8 cellular contexts compared by ENCODE assay signal in the genomic region with DNA sequence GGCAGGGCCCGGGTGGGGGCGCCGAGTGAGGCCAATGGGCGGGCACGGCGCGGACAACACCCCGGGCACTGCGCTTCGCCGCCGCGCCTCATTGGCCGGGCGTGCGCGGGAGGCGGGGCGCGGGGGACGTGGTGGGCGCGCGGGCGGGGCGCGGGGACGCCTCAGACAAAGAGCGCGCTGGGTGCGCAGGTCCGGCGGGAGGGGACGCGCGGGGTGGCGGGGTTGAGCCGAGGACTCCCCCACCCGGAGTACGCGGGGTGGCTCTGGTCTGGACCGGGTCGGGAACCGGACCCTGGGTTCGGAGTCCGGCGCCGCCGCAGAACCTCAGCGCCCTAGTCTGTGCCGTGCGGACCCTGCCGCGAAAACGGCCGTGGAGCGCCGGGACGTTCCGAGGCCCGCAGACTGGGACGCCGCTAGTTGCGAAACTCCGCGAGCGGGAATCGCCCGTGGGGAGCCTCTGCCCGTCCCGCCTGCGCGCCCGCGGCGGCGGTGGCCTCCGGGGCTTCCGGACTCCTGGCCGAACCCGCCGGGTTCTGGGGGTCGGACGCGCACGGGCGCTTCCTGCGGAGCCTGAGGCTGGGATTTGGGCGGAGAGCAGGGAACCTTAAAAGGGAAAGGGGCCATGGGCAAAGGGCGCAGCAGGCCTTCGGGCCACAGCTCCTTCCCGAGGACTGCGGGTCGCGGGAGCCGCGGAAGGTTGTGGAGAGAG. TPM values are rescaled to one million over a fixed set of nuclear protein-coding genes. Genes with fewer than 3 reads are reported as not detected.
DNase-seq lines count a peak whose midpoint lies in the region; ATAC-seq and TF ChIP-seq lines count a peak whose summit lies in the region.

No MANE protein-coding gene starts in this region.

- H3K79me2 ChIP-seq in OCI-LY3 (ENCODE audit: low read length) = no peaks in the 10 kb centered on the region

- H3K4me1 Mint-ChIP-seq in activated T-cell treated with anti-CD3 and anti-CD28 coated beads, Interleukin-2, amount 50 U/mL, for 24 hours (ENCODE audit: low read depth) = peaks cover 25% of the 10 kb centered on the region

- H3K27ac Mint-ChIP-seq in activated T-cell treated with anti-CD3 and anti-CD28 coated beads, Interleukin-2, amount 50 U/mL, for 24 hours = peak overlapping the region; percentile 44

- H3K27ac ChIP-seq in HUES6 (ENCODE audit: low read depth, low read length) = peak overlapping the region; percentile 82; the same call in 1 of the 2 replicates
- no peak overlapping the region for H3K27ac ChIP-seq in OCI-LY3 (ENCODE audit: low read length)
- H3K27ac ChIP-seq in esophagus (ENCODE audit: low read depth in 2 of 2, low read length in 1 of 2) = peak overlapping the region; percentile 85 to 88

- 1% methylated on average over 67 to 97 of the region's 97 CpGs for WGBS in esophagus, 2 donors

- DNase-seq in D341Med (ENCODE audit: low spot score) = peak; percentile 98
- DNase-seq in activated T-cell treated with anti-CD3 and anti-CD28 coated beads, Interleukin-2, amount 50 U/mL, for 24 hours = peak; percentile 87
- peak; percentile 76 for DNase-seq in stimulated activated CD8-positive, alpha-beta memory T cell treated with anti-CD3 and anti-CD28 coated beads, Interleukin-4, amount 100 ng/mL, for 24 hours (ENCODE audit: low read depth)

- no peaks in the 10 kb centered on the region for H3K9me3 Mint-ChIP-seq in activated T-cell treated with anti-CD3 and anti-CD28 coated beads, Interleukin-2, amount 50 U/mL, for 24 hours

- H3K4me3 ChIP-seq in HUES6 (ENCODE audit: low read depth, low read length) = peak overlapping the region; percentile 81
- H3K4me3 ChIP-seq in OCI-LY3 (ENCODE audit: low read length) = peak overlapping the region; percentile 80
- peak overlapping the region; percentile 67 to 75 for H3K4me3 ChIP-seq in esophagus (ENCODE audit: low read depth in 1 of 2, low read length in 2 of 2)
- peak overlapping the region; percentile 55 for H3K4me3 ChIP-seq in mucosa of stomach (ENCODE audit: low read length)

- H3K9me3 ChIP-seq in HUES6 (ENCODE audit: control insufficient read depth, insufficient read depth, low read depth, low read length) = no peaks in the 10 kb centered on the region
- H3K9me3 ChIP-seq in OCI-LY3 (ENCODE audit: insufficient read depth, low read length) = no peaks in the 10 kb centered on the region
- no peaks in the 10 kb centered on the region for H3K9me3 ChIP-seq in esophagus (ENCODE audit: control insufficient read depth in 2 of 2, insufficient read depth in 1 of 2, low read depth in 1 of 2, low read length in 1 of 2)
- no peaks in the 10 kb centered on the region for H3K9me3 ChIP-seq in mucosa of stomach (ENCODE audit: control insufficient read depth, low read length)

- H3K27me3 ChIP-seq in HUES6 (ENCODE audit: control insufficient read depth, insufficient read depth, low read length) (no peaks in the 10 kb centered on the region), OCI-LY3 (ENCODE audit: low read depth, low read length) (no peaks in the 10 kb centered on the region), esophagus (ENCODE audit: control insufficient read depth in 1 of 2, insufficient read depth in 2 of 2, low read length in 2 of 2) (no peaks in the 10 kb centered on the region), mucosa of stomach (ENCODE audit: control insufficient read depth, insufficient read depth, low read length) (peaks cover 8% of the 10 kb centered on the region)

- peak overlapping the region; percentile 60 for H3K4me2 ChIP-seq in OCI-LY3 (ENCODE audit: low read length)

- TF ChIP-seq CTCF in OCI-LY3 (IDR thresholded peaks at IDR 0.05; ENCODE audit: low read depth, low read length) = no peak

- H2AFZ ChIP-seq in OCI-LY3 (ENCODE audit: low read depth, low read length) = peak overlapping the region; percentile 39; the same call in 1 of the 2 replicates

- H3K36me3 ChIP-seq in HUES6 (ENCODE audit: control insufficient read depth, insufficient read depth, low read length) (no peaks in the 10 kb centered on the region; the same call in 1 of the 2 replicates), OCI-LY3 (replicated peaks; ENCODE audit: low read depth, low read length) (no peaks in the 10 kb centered on the region), esophagus (ENCODE audit: control insufficient read depth in 2 of 2, insufficient read depth in 2 of 2, low read length in 1 of 2) (no peaks in the 10 kb centered on the region), mucosa of stomach (ENCODE audit: control insufficient read depth, insufficient read depth, low read length) (no peaks in the 10 kb centered on the region)

- H3K36me3 Mint-ChIP-seq in activated T-cell treated with anti-CD3 and anti-CD28 coated beads, Interleukin-2, amount 50 U/mL, for 24 hours (ENCODE audit: low read depth) = no peaks in the 10 kb centered on the region

- H4K20me1 ChIP-seq in OCI-LY3 (ENCODE audit: insufficient read depth, low read length) = no peaks in the 10 kb centered on the region

- H3K4me3 Mint-ChIP-seq in activated T-cell treated with anti-CD3 and anti-CD28 coated beads, Interleukin-2, amount 50 U/mL, for 24 hours = peak overlapping the region; percentile 72

- H3K9ac ChIP-seq in HUES6 (ENCODE audit: low read length) (peak overlapping the region; percentile 94), OCI-LY3 (ENCODE audit: low read length) (peak overlapping the region; percentile 63), mucosa of stomach (ENCODE audit: low read length) (peak overlapping the region; percentile 75)

- ATAC-seq in GM21447 (IDR thresholded peaks at IDR 0.05; ENCODE audit: unreplicated experiment) = peak; percentile 72

- H3K27me3 Mint-ChIP-seq in activated T-cell treated with anti-CD3 and anti-CD28 coated beads, Interleukin-2, amount 50 U/mL, for 24 hours = peaks cover 2% of the 10 kb centered on the region

- peaks cover 48% of the 10 kb centered on the region for H3K4me1 ChIP-seq in HUES6 (ENCODE audit: control insufficient read depth, insufficient read depth, low read length)
- H3K4me1 ChIP-seq in OCI-LY3 (ENCODE audit: low read length) = 0 out of 2 replicates have a peak, but pooled peaks cover 2% of the 10 kb centered on the region
- peaks cover 13 to 33% of the 10 kb centered on the region in 2 donors for H3K4me1 ChIP-seq in esophagus (ENCODE audit: control insufficient read depth in 2 of 2, insufficient read depth in 2 of 2, low read length in 1 of 2)
- peaks cover 39% of the 10 kb centered on the region for H3K4me1 ChIP-seq in mucosa of stomach (ENCODE audit: control insufficient read depth, insufficient read depth, low read length)

RNA-seq across cellular contexts. Expression of a gene that starts 0.4 kb away (rescaled TPM):
- polyA plus RNA-seq in esophagus = 10 to 100 TPM; 27.9 to 67.7 TPM

RNA-seq across cellular contexts. Expression of a gene that starts 16.5 kb away (rescaled TPM):
- polyA plus RNA-seq in esophagus = under 1 TPM; 0.01 to 0.04 TPM
